ENCODE assay signal across 15 cellular contexts in the genomic region with DNA sequence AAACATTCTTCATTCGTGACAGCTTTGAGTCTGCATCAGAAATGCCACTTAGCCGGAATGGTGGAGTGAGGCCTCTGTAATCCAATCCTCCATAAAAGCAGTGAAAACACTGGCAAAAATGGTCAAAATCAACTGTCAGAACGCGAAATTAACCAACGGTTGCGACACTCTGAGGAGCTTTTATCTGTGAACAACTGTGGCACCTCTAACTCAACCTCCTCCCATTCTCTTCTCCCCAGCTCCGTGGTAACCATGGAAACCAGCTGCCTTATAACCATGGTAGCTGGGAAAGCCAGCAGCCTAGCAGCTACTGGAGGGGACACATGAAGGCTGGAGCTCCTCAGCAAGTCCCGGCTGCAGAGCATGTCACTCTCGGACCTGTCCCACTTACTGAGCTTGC. TPM values are rescaled to one million over a fixed set of nuclear protein-coding genes. Genes with fewer than 3 reads are reported as not detected.
DNase-seq lines count a peak whose midpoint lies in the region; ATAC-seq and TF ChIP-seq lines count a peak whose summit lies in the region.
"Had no signal": no experiment of that assay in that cellular context is flagged by ENCODE, and none has a peak within 500 bp of the region (broad histone marks: within the 10 kb centered on the region; RNA-seq: fewer than 3 reads in every experiment).

No MANE protein-coding gene starts in this region.

- DNase-seq in NCI-H748 (lab: John Stamatoyannopoulos, UW; ENCODE audit: unreplicated experiment) = peak; percentile 27
- no peak for DNase-seq in NCI-H748 treated with DMSO at 0.1 percent for 48 hours (lab: John Stamatoyannopoulos, UW)
- DNase-seq in chondrocyte (ENCODE audit: low spot score) = no peak
- peak; percentile 35 for DNase-seq in kidney tubule cell (ENCODE audit: low spot score)
- peak; percentile 76 for DNase-seq in superior temporal gyrus (ENCODE audit: extremely low spot score)
- no peak for DNase-seq in ureter (ENCODE audit: low spot score)
- DNase-seq: activated T-cell treated with anti-CD3 and anti-CD28 coated beads, Interleukin-2, amount 50 U/mL, for 24 hours; body of pancreas; NCI-H2081; small intestine; upper lobe of left lung; WERI-Rb-1 had no signal

- peak overlapping the region; percentile 80 for H3K27ac Mint-ChIP-seq in chondrocyte (ENCODE audit: unreplicated experiment)
- H3K27ac Mint-ChIP-seq: activated T-cell treated with anti-CD3 and anti-CD28 coated beads, Interleukin-2, amount 50 U/mL, for 24 hours had no signal

- no peak overlapping the region for H3K4me3 Mint-ChIP-seq in chondrocyte (ENCODE audit: unreplicated experiment)
- H3K4me3 Mint-ChIP-seq: activated T-cell treated with anti-CD3 and anti-CD28 coated beads, Interleukin-2, amount 50 U/mL, for 24 hours; naive thymus-derived CD8-positive, alpha-beta T cell had no signal

- no peaks in the 10 kb centered on the region for H3K27me3 Mint-ChIP-seq in chondrocyte (ENCODE audit: low read depth)
- H3K27me3 Mint-ChIP-seq: activated T-cell treated with anti-CD3 and anti-CD28 coated beads, Interleukin-2, amount 50 U/mL, for 24 hours; naive thymus-derived CD8-positive, alpha-beta T cell had no signal

- no peak for TF ChIP-seq CTCF in chondrocyte (IDR thresholded peaks at IDR 0.05)

- peaks cover 4% of the 10 kb centered on the region for H3K9me3 Mint-ChIP-seq in chondrocyte (ENCODE audit: low read depth)

- H3K4me1 Mint-ChIP-seq in chondrocyte (ENCODE audit: low read depth) = peaks cover 45% of the 10 kb centered on the region

- peaks cover 12% of the 10 kb centered on the region for H3K36me3 Mint-ChIP-seq in chondrocyte (ENCODE audit: low read depth)

- ATAC-seq in GM21390 (IDR thresholded peaks at IDR 0.05; ENCODE audit: unreplicated experiment) (no peak), HG02840 (IDR thresholded peaks at IDR 0.05; ENCODE audit: low FRiP score, unreplicated experiment) (no peak)
- ATAC-seq: body of pancreas; naive thymus-derived CD8-positive, alpha-beta T cell had no signal

RNA-seq across cellular contexts. Expression of a gene that starts 20.3 kb away (rescaled TPM):
- 62.0 to 72.0 TPM (median 69.7 TPM) in 3 replicates for total RNA-seq in chondrocyte
- 100 TPM for total RNA-seq in ureter

RNA-seq across cellular contexts. Expression of a gene that starts 35.4 kb away (rescaled TPM):
- total RNA-seq in chondrocyte (87.6 to 115 TPM (median 90.3 TPM) in 3 replicates), ureter (116 TPM)

Comparison
In these comparisons a context has a peak if more than half of its experiments do, and no peak if none do; other contexts are left out.
1. DNase-seq: peak in NCI-H748 (single experiment), kidney tubule cell (single experiment) and superior temporal gyrus (single experiment); none in NCI-H748 treated with DMSO at 0.1 percent for 48 hours (single experiment), chondrocyte (single experiment) and ureter (single experiment).